Comparison of ENCODE assay signal across 29 cellular contexts in the genomic region with DNA sequence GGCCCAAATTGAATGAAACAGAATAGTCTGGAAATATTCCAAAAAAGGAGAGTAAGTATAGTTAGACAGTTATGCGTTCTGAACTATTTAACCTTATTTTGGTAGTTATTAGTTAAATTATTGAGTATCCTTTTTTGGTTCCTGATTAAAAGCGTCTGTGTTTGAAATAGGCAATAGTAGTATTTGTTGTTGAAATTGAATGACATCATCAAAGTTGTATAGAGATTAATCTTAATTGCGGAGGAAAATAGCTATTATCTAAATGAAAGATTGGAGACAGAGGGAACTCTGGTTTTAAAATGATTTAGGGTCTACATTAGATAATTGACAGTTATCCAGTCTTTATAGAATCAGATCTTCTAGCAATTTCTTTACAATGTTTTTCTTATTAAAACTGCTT.
"Had no signal": no experiment of that assay in that cellular context is flagged by ENCODE, and none has a peak within 500 bp of the region (broad histone marks: within the 10 kb centered on the region; RNA-seq: fewer than 3 reads in every experiment).

No MANE protein-coding gene starts in this region.

- H3K9me3 Mint-ChIP-seq: activated naive CD8-positive, alpha-beta T cell treated with anti-CD3 and anti-CD28 coated beads, Interleukin-2, amount 10 ng/mL, durations not matched to agents 7 days and 5 days; naive B cell; nephron progenitor cell; stimulated activated naive CD8-positive, alpha-beta T cell treated with anti-CD3 and anti-CD28 coated beads, Interleukin-15, amount 100 ng/mL, for 72 hours; type B pancreatic cell had no signal

- H3K27me3 ChIP-seq: brain microvascular endothelial cell, left lung, neutrophil, vagina had no signal

- DNase-seq: activated CD4-positive, alpha-beta T cell treated with anti-CD3 and anti-CD28 coated beads for 48 hours; activated CD4-positive, alpha-beta T cell treated with anti-CD3 and anti-CD28 coated beads, Interleukin-2, amount 50 U/mL, for 48 hours; activated CD4-positive, CD25-positive, alpha-beta regulatory T cell; activated CD8-positive, alpha-beta memory T cell treated with anti-CD3 and anti-CD28 coated beads for 24 hours; activated naive CD4-positive, alpha-beta T cell treated with Interleukin-2 at 50 U/mL for 16 hours; activated naive CD8-positive, alpha-beta T cell treated with anti-CD3 and anti-CD28 coated beads, Interleukin-2, amount 10 ng/mL, durations not matched to agents 7 days and 5 days; amniotic stem cell; brain microvascular endothelial cell; central memory CD4-positive, alpha-beta T cell; dermis blood vessel endothelial cell; effector CD4-positive, alpha-beta T cell; left lung; lower lobe of right lung; naive B cell; nephron progenitor cell; stimulated activated CD4-positive, alpha-beta T cell treated with anti-CD3 and anti-CD28 coated beads, Interleukin-12 subunit alpha, Interleukin-12 subunit beta, amount 100 ng/mL, for 4 hours; stimulated activated CD4-positive, alpha-beta T cell treated with anti-CD3 and anti-CD28 coated beads, Interleukin-4, amount 100 ng/mL, for 1 hour; stimulated activated naive CD8-positive, alpha-beta T cell treated with anti-CD3 and anti-CD28 coated beads, Interleukin-15, amount 100 ng/mL, for 72 hours; substantia nigra had no signal

- H3K4me3 Mint-ChIP-seq: activated naive CD8-positive, alpha-beta T cell treated with anti-CD3 and anti-CD28 coated beads, Interleukin-2, amount 10 ng/mL, durations not matched to agents 7 days and 5 days; naive B cell; nephron progenitor cell; stimulated activated naive CD8-positive, alpha-beta T cell treated with anti-CD3 and anti-CD28 coated beads, Interleukin-15, amount 100 ng/mL, for 72 hours; type B pancreatic cell had no signal

- FAIRE-seq: astrocyte, frontal cortex, islet of Langerhans had no signal

- H3K4me3 ChIP-seq: left lung, lower lobe of right lung, skin epidermis, vagina had no signal

- H3K4me1 Mint-ChIP-seq: naive B cell, nephron progenitor cell had no signal

- H3K4me1 ChIP-seq: left lung, lower lobe of right lung, vagina had no signal

- H3K27ac Mint-ChIP-seq: nephron progenitor cell, progenitor cell of endocrine pancreas, type B pancreatic cell had no signal

- H3K9me3 ChIP-seq: left lung, lower lobe of right lung, neutrophil, vagina had no signal

- ATAC-seq: left lung; lower lobe of right lung; sciatic nerve; stimulated activated naive CD8-positive, alpha-beta T cell treated with anti-CD3 and anti-CD28 coated beads, Interleukin-15, amount 100 ng/mL, for 72 hours had no signal

- H3K27ac ChIP-seq: brain microvascular endothelial cell, epithelial cell of prostate, left lung, lower lobe of right lung, neutrophil, skin epidermis, vagina had no signal

- H3K27me3 Mint-ChIP-seq: activated naive CD8-positive, alpha-beta T cell treated with anti-CD3 and anti-CD28 coated beads, Interleukin-2, amount 10 ng/mL, durations not matched to agents 7 days and 5 days; naive B cell; progenitor cell of endocrine pancreas; stimulated activated naive CD8-positive, alpha-beta T cell treated with anti-CD3 and anti-CD28 coated beads, Interleukin-15, amount 100 ng/mL, for 72 hours; type B pancreatic cell had no signal
